Comparison of ENCODE assay signal across 19 cellular contexts in genomic region chr12:58645946-58646345, GRCh38.
"Had no signal": no experiment of that assay in that cellular context is flagged by ENCODE, and none has a peak within 500 bp of the region (broad histone marks: within the 10 kb centered on the region; RNA-seq: fewer than 3 reads in every experiment).

No MANE protein-coding gene starts in this region.

- H3K4me3 Mint-ChIP-seq: IgD-negative memory B cell had no signal

- DNase-seq: Kasumi-1, NCI-H1092, NCI-H1105 treated with DMSO at 0.1 percent for 48 hours, NCI-H1417 treated with DMSO at 0.1 percent for 48 hours, NCI-H1694 treated with DMSO at 0.1 percent for 48 hours, NCI-H1930, NCI-H2081 treated with DMSO at 0.1 percent for 48 hours, NCI-H2227 treated with DMSO at 0.1 percent for 48 hours, NCI-H526 treated with DMSO at 0.1 percent for 48 hours, NCI-H774, PC-3, SHP77, SK-N-SH had no signal

- H3K4me1 Mint-ChIP-seq: IgD-negative memory B cell had no signal

- H3K9ac ChIP-seq: KMS-11, SK-N-SH had no signal

- H3K9me2 ChIP-seq: SK-N-SH had no signal

- H3K4me2 ChIP-seq: KMS-11, SK-N-SH had no signal

- H3K36me3 Mint-ChIP-seq: IgD-negative memory B cell had no signal

- H3K27me3 Mint-ChIP-seq: IgD-negative memory B cell had no signal

- H3K9me3 ChIP-seq: SK-N-SH had no signal

- ATAC-seq: K562, Panc1, PC-3 had no signal

- H3K27ac ChIP-seq: HL-60, KMS-11, RWPE1 had no signal

- H3K27ac Mint-ChIP-seq: IgD-negative memory B cell had no signal

- H3K4me3 ChIP-seq: K562 had no signal
